8 cellular contexts compared by ENCODE assay signal in genomic region chr17:11935734-11936406, GRCh38.
DNase-seq lines count a peak whose midpoint lies in the region; ATAC-seq and TF ChIP-seq lines count a peak whose summit lies in the region.

No MANE protein-coding gene starts in this region.

- TF ChIP-seq POLR2A in heart left ventricle (IDR thresholded peaks at IDR 0.05) (no peak), thyroid gland (IDR thresholded peaks at IDR 0.05) (no peak)

- TF ChIP-seq CTCF in heart left ventricle (IDR thresholded peaks at IDR 0.05): peak; percentile 76 to 96 (median 84)
- peak; percentile 31 to 86 (median 62) for TF ChIP-seq CTCF in thyroid gland (IDR thresholded peaks at IDR 0.05)

- H3K4me1 ChIP-seq in heart left ventricle: no peaks in the 10 kb centered on the region
- H3K4me1 ChIP-seq in thyroid gland: no peaks in the 10 kb centered on the region

- DNase-seq in heart left ventricle (peak in 4 of 5 donors; percentile 31 to 41 (median 36)), Right ventricle myocardium inferior (ENCODE audit: missing footprints) (no peak), NCI-H1694 treated with DMSO at 0.1 percent for 48 hours (lab: John Stamatoyannopoulos, UW) (peak; percentile 10), amygdala (lab: John Stamatoyannopoulos, UW) (peak in 39 of 56 donors; percentile 2 to 70 (median 18)), inferior parietal cortex (ENCODE audit: extremely low spot score) (peak; percentile 94), thyroid gland (peak; percentile 20 to 55)
- DNase-seq in activated effector memory CD4-positive, alpha-beta T cell treated with Interleukin-2 at 50 U/mL for 16 hours: no peak

- H3K36me3 ChIP-seq in heart left ventricle (no peaks in the 10 kb centered on the region), thyroid gland (no peaks in the 10 kb centered on the region)

- WGBS in heart left ventricle, 4 donors: 34 to 39% (median 37%) methylated on average over 14 of the region's 14 CpGs
- 35 to 47% methylated on average over 14 of the region's 14 CpGs for WGBS in thyroid gland, 2 donors

- peaks cover 0 to 4% (median 0%) of the 10 kb centered on the region in 9 donors for H3K27me3 ChIP-seq in heart left ventricle
- no peaks in the 10 kb centered on the region for H3K27me3 ChIP-seq in thyroid gland

- H3K9me3 ChIP-seq in heart left ventricle (no peaks in the 10 kb centered on the region), thyroid gland (no peaks in the 10 kb centered on the region)

- ATAC-seq in heart left ventricle (no peak), Right ventricle myocardium inferior (no peak), HG02798 (IDR thresholded peaks at IDR 0.05; ENCODE audit: poor library complexity, unreplicated experiment) (no peak)

- H3K27ac ChIP-seq in heart left ventricle (no peak overlapping the region), thyroid gland (no peak overlapping the region)

- H3K4me3 ChIP-seq in heart left ventricle: no peak overlapping the region
- no peak overlapping the region for H3K4me3 ChIP-seq in thyroid gland (replicated peaks in 1 of 3)

- intact Hi-C loops in heart left ventricle (cut with DNase I) (loop anchor here in 6 of 10 donors (2.0 to 10.0 kb wide), 5 partner anchors 171 to 1061 kb away; no protein-coding TSS in a partner anchor), Right ventricle myocardium inferior (cut with DNase I) (no loop called here), thyroid gland (cut with DNase I) (no loop called here)

Comparison
In these comparisons a context has a peak if more than half of its experiments do, and no peak if none do; other contexts are left out.
1. DNase-seq: peak in heart left ventricle (4 of 5), NCI-H1694 treated with DMSO at 0.1 percent for 48 hours (single experiment), amygdala (39 of 56), inferior parietal cortex (single experiment) and thyroid gland (2 of 2); none in Right ventricle myocardium inferior (single experiment) and activated effector memory CD4-positive, alpha-beta T cell treated with Interleukin-2 at 50 U/mL for 16 hours (single experiment).
2. intact Hi-C loops: an anchor here in heart left ventricle (2.0 to 10.0 kb wide); none called in Right ventricle myocardium inferior and thyroid gland.